Comparison of ENCODE assay signal across 26 cellular contexts in genomic region chr16:887846-888245, GRCh38.
DNase-seq lines count a peak whose midpoint lies in the region; ATAC-seq, FAIRE-seq and TF ChIP-seq lines count a peak whose summit lies in the region.
"Had no signal": no experiment of that assay in that cellular context is flagged by ENCODE, and none has a peak within 500 bp of the region (broad histone marks: within the 10 kb centered on the region; RNA-seq: fewer than 3 reads in every experiment).

No MANE protein-coding gene starts in this region.

- no peak overlapping the region for H3K27ac ChIP-seq in right lobe of liver
- no peak overlapping the region for H3K27ac ChIP-seq in HepG2 (ENCODE audit: extremely low read length, insufficient read depth, low read length)
- H3K27ac ChIP-seq in neuronal stem cell (replicated peaks; ENCODE audit: low read length), result no peak overlapping the region
- no peak overlapping the region for H3K27ac ChIP-seq in small intestine (ENCODE audit: low read depth in 1 of 2, low read length in 1 of 2)
- no peak overlapping the region for H3K27ac ChIP-seq in MM.1S (ENCODE audit: low read length)
- H3K27ac ChIP-seq: A549, C4-2B, SJCRH30 had no signal

- H3K79me1 ChIP-seq in neuronal stem cell (ENCODE audit: low read depth, low read length), result peaks cover 2% of the 10 kb centered on the region

- H3K4me3 ChIP-seq in right lobe of liver, result no peak overlapping the region
- no peak overlapping the region for H3K4me3 ChIP-seq in HepG2 (replicated peaks in 1 of 3; ENCODE audit: insufficient read depth in 1 of 3, low read depth in 2 of 3, low read length in 3 of 3)
- no peak overlapping the region for H3K4me3 ChIP-seq in neuronal stem cell (ENCODE audit: low read length in 2 of 2)
- no peak overlapping the region for H3K4me3 ChIP-seq in small intestine (ENCODE audit: low read depth in 1 of 2, low read length in 2 of 2)
- H3K4me3 ChIP-seq in MM.1S (ENCODE audit: low read length), result no peak overlapping the region
- H3K4me3 ChIP-seq: A549, K562, SJCRH30 had no signal

- POLR2A ChIA-PET in HepG2 (lab: Yijun Ruan, JAX), result no interaction called here

- H3K27me3 ChIP-seq in right lobe of liver, result no peaks in the 10 kb centered on the region
- H3K27me3 ChIP-seq in HepG2 (ENCODE audit: control insufficient read depth in 1 of 2, insufficient read depth in 2 of 2, low read length in 2 of 2), result no peaks in the 10 kb centered on the region; a peak in 2 of 5 replicates
- no peaks in the 10 kb centered on the region for H3K27me3 ChIP-seq in neuronal stem cell (ENCODE audit: control insufficient read depth in 3 of 3, insufficient read depth in 3 of 3, low read depth in 1 of 3, low read length in 3 of 3)
- H3K27me3 ChIP-seq in small intestine (ENCODE audit: control insufficient read depth in 2 of 2, insufficient read depth in 2 of 2, low read length in 2 of 2), result no peaks in the 10 kb centered on the region
- H3K27me3 ChIP-seq in MM.1S (replicated peaks; ENCODE audit: insufficient read depth, low read length), result peaks cover 89% of the 10 kb centered on the region
- H3K27me3 ChIP-seq: SJCRH30 had no signal

- H3K9me2 ChIP-seq in MM.1S (replicated peaks; ENCODE audit: insufficient read depth, low read length), result no peaks in the 10 kb centered on the region

- no peak overlapping the region for H2AFZ ChIP-seq in HepG2 (ENCODE audit: low read length)
- H2AFZ ChIP-seq in neuronal stem cell (ENCODE audit: low read length), result no peak overlapping the region
- no peak overlapping the region for H2AFZ ChIP-seq in MM.1S (ENCODE audit: low read length)

- no peaks in the 10 kb centered on the region for H3K36me3 ChIP-seq in right lobe of liver
- H3K36me3 ChIP-seq in HepG2 (replicated peaks in 1 of 2; ENCODE audit: control insufficient read depth in 1 of 2, insufficient read depth in 2 of 2, low read length in 2 of 2), result no peaks in the 10 kb centered on the region
- H3K36me3 ChIP-seq in neuronal stem cell (replicated peaks in 1 of 2; ENCODE audit: control insufficient read depth in 2 of 2, insufficient read depth in 2 of 2, low read length in 2 of 2), result no peaks in the 10 kb centered on the region
- H3K36me3 ChIP-seq in small intestine (ENCODE audit: control insufficient read depth in 2 of 2, insufficient read depth in 2 of 2, low read length in 2 of 2), result peaks cover 0 to 2% of the 10 kb centered on the region in 2 donors
- no peaks in the 10 kb centered on the region for H3K36me3 ChIP-seq in MM.1S (replicated peaks; ENCODE audit: insufficient read depth, low read length)
- H3K36me3 ChIP-seq: SJCRH30 had no signal

- H3K4me1 ChIP-seq in right lobe of liver, result no peaks in the 10 kb centered on the region
- no peaks in the 10 kb centered on the region for H3K4me1 ChIP-seq in HepG2 (ENCODE audit: insufficient read depth, low read length)
- H3K4me1 ChIP-seq in neuronal stem cell (ENCODE audit: control insufficient read depth in 2 of 2, insufficient read depth in 1 of 2, low read depth in 1 of 2, low read length in 2 of 2), result peaks cover 4 to 14% of the 10 kb centered on the region in 2 donors
- H3K4me1 ChIP-seq in small intestine (ENCODE audit: control insufficient read depth in 2 of 2, insufficient read depth in 1 of 2, low read depth in 1 of 2, low read length in 1 of 2), result no peaks in the 10 kb centered on the region
- H3K4me1 ChIP-seq in MM.1S (ENCODE audit: low read length), result no peaks in the 10 kb centered on the region
- H3K4me1 ChIP-seq: A549 had no signal

- no peak overlapping the region for H4K8ac ChIP-seq in neuronal stem cell (ENCODE audit: low read depth, low read length)

- intact Hi-C loops in right lobe of liver (cut with DNase I), result no loop called here
- intact Hi-C loops in HepG2 (cut with micrococcal nuclease; ENCODE audit: unreplicated experiment), result loop anchor here (5.0 kb wide), 1 partner anchor 84 kb away; the partner anchor contains the start of gene LMF1
- intact Hi-C loops in left cardiac atrium (cut with DNase I), result no loop called here

- H3K23ac ChIP-seq in neuronal stem cell (ENCODE audit: low read depth, low read length, poor library complexity), result peak overlapping the region; percentile 80

- peak in 1 of 4 donors; percentile 3 for ATAC-seq in right lobe of liver
- no peak for ATAC-seq in HepG2
- ATAC-seq in left cardiac atrium, result no peak
- ATAC-seq: A549, K562 had no signal

- H3K18ac ChIP-seq in neuronal stem cell (ENCODE audit: low read length), result peak overlapping the region; percentile 97

- TF ChIP-seq EP300 in HepG2 (IDR thresholded peaks at IDR 0.05; ENCODE audit: low read depth in 2 of 2, low read length in 2 of 2) (no peak), HepG2 (CRISPR knock-in tag; IDR thresholded peaks at IDR 0.05; ENCODE audit: borderline replicate concordance) (no peak)

- H4K20me1 ChIP-seq in HepG2 (ENCODE audit: insufficient read depth, low read length) (no peaks in the 10 kb centered on the region), MM.1S (ENCODE audit: insufficient read depth, low read length) (no peaks in the 10 kb centered on the region; the same call in 1 of the 2 replicates)

- H3K4me2 ChIP-seq in HepG2 (ENCODE audit: low read depth, low read length) (no peak overlapping the region), neuronal stem cell (ENCODE audit: insufficient read depth, low read length, poor library complexity, severe bottlenecking) (no peak overlapping the region), MM.1S (ENCODE audit: low read depth, low read length) (no peak overlapping the region)
- H3K4me2 ChIP-seq: A549 had no signal

- WGBS in right lobe of liver (ENCODE audit: insufficient coverage, low coverage, low lambda C conversion rate, missing lambda C conversion rate), result no CpG with 5 or more reads among the region's 20 CpGs
- WGBS in HepG2 (ENCODE audit: low lambda C conversion rate), result 80% methylated on average over 2 of the region's 20 CpGs
- WGBS in neuronal stem cell (ENCODE audit: extremely low coverage in 2 of 2, insufficient read length in 2 of 2, insufficient replicate concordance in 1 of 2), 2 donors, result no CpG with 5 or more reads among the region's 20 CpGs
- WGBS in small intestine, 3 donors, result 95 to 97% (median 95%) methylated on average over 18 to 20 of the region's 20 CpGs

- peak overlapping the region; percentile 96 for H2BK15ac ChIP-seq in neuronal stem cell (ENCODE audit: low read length)

- H3K79me2 ChIP-seq in HepG2 (ENCODE audit: insufficient read depth, low read length) (no peaks in the 10 kb centered on the region), MM.1S (ENCODE audit: low read length) (no peaks in the 10 kb centered on the region)

- CTCF ChIA-PET in HepG2 (lab: Yijun Ruan, JAX; ENCODE audit: low intra/inter-chr PET ratio, low total read pairs), result no interaction called here

- BruUV-seq in HepG2 (replicated peaks; lab: Mats Ljungman, UMichigan), result no TSS peak

- peak overlapping the region; percentile 11 for H3K4ac ChIP-seq in neuronal stem cell (ENCODE audit: low read length)

- no peak overlapping the region for H4K91ac ChIP-seq in neuronal stem cell (ENCODE audit: low read depth, low read length, poor library complexity)

- H3K9ac ChIP-seq in HepG2 (ENCODE audit: insufficient read depth, low read depth, low read length) (no peak overlapping the region), neuronal stem cell (ENCODE audit: low read depth, low read length, poor library complexity) (no peak overlapping the region), MM.1S (ENCODE audit: low read length) (no peak overlapping the region)

- FAIRE-seq in HepG2 (lab: Jason Lieb, UNC), result no peak
- no peak for FAIRE-seq in small intestine (lab: Jason Lieb, UNC)
- FAIRE-seq: A549, GM12891, K562, RCC 7860 had no signal

- in situ Hi-C loops in HepG2 (cut with HindIII; ENCODE audit: extremely low pct_ligation_motif_present, low pct_unique_long_range_greater_than_20kb), result no loop called here

- H3K9me3 ChIP-seq in right lobe of liver (peaks cover 0 to 6% (median 0%) of the 10 kb centered on the region in 4 donors), HepG2 (ENCODE audit: low read length) (peaks cover 10% of the 10 kb centered on the region; the same call in 1 of the 2 replicates), neuronal stem cell (replicated peaks in 1 of 2; ENCODE audit: control insufficient read depth in 2 of 2, insufficient read depth in 1 of 2, low read depth in 1 of 2, low read length in 2 of 2) (peaks cover 0 to 19% of the 10 kb centered on the region in 2 donors), small intestine (ENCODE audit: control insufficient read depth, low read depth) (no peaks in the 10 kb centered on the region), MM.1S (replicated peaks; ENCODE audit: insufficient read depth, low read length) (no peaks in the 10 kb centered on the region)
- H3K9me3 ChIP-seq: A549 had no signal

- TF ChIP-seq POLR2A in right lobe of liver (IDR thresholded peaks at IDR 0.05), result no peak
- no peak for TF ChIP-seq POLR2A in HepG2 (IDR thresholded peaks at IDR 0.05; ENCODE audit: insufficient read depth in 1 of 2, low read depth in 2 of 2, low read length in 2 of 2)

- peak overlapping the region; percentile 61 for H2BK120ac ChIP-seq in neuronal stem cell (ENCODE audit: low read depth, low read length)

- H3F3A ChIP-seq in MM.1S (ENCODE audit: insufficient read depth, low read length), result no peaks in the 10 kb centered on the region

- H3K14ac ChIP-seq in neuronal stem cell (ENCODE audit: low read length), result peak overlapping the region; percentile 89

- DNase-seq in right lobe of liver (peak in 2 of 3 donors; percentile 22 to 51), HepG2 (ENCODE audit: low spot score) (no peak), left cardiac atrium (peak; percentile 16), neuronal stem cell (ENCODE audit: low spot score) (no peak), epidermal melanocyte (ENCODE audit: insufficient read length, low spot score) (no peak), small intestine (no peak), MM.1S (no peak)
- DNase-seq: DMS 273 treated with DMSO at 0.1 percent for 48 hours, DMS79, EL, GDM1, H7, Kasumi-1, MV-4-11, NCI-H1105 treated with DMSO at 0.1 percent for 48 hours, NCI-H146, NCI-H1930, NCI-H2107, NCI-H524, NCI-H774, SJCRH30 had no signal

- H2BK5ac ChIP-seq in neuronal stem cell (ENCODE audit: low read length), result peak overlapping the region; percentile 82

- TF ChIP-seq RAD21 in HepG2 (CRISPR knock-in tag; IDR thresholded peaks at IDR 0.05), result no peak

- H2BK12ac ChIP-seq in neuronal stem cell (ENCODE audit: low read length), result peak overlapping the region; percentile 99

- TF ChIP-seq CTCF in right lobe of liver (IDR thresholded peaks at IDR 0.05), result no peak
- no peak for TF ChIP-seq CTCF in HepG2 (CRISPR knock-in tag; IDR thresholded peaks at IDR 0.05)
- TF ChIP-seq CTCF in MM.1S (IDR thresholded peaks at IDR 0.05; ENCODE audit: low read length), result no peak

- peak overlapping the region; percentile 100 for H2AK5ac ChIP-seq in neuronal stem cell (ENCODE audit: low read depth, low read length)

Comparison
In these comparisons a context has a peak if more than half of its experiments do, and no peak if none do; other contexts are left out.
1. DNase-seq: peak in right lobe of liver (2 of 3) and left cardiac atrium (single experiment); none in HepG2 (single experiment), neuronal stem cell (single experiment), epidermal melanocyte (single experiment), small intestine (single experiment) and MM.1S (single experiment).